ENCODE assay signal across 1 cellular context in genomic region chr2:120552800-120553471, GRCh38.
A peak's percentile ranks its signal among the peaks of the same experiment; 100 is the strongest.
TF ChIP-seq lines count a peak whose summit lies in the region.

No MANE protein-coding gene starts in this region.

TF ChIP-seq in HepG2, 621 proteins besides CTCF, POLR2A, EP300 and RAD21 (continued from another document and continues in another):
- TF ChIP-seq RERE (CRISPR knock-in tag; IDR thresholded peaks at IDR 0.05; ENCODE audit: low read depth), result no peak
- peak; percentile 99 for TF ChIP-seq ZBED4 (CRISPR knock-in tag; IDR thresholded peaks at IDR 0.05; ENCODE audit: borderline replicate concordance)
- peak; percentile 68 for TF ChIP-seq ATF2 (CRISPR knock-in tag; IDR thresholded peaks at IDR 0.05)
- TF ChIP-seq ZNF670 (CRISPR knock-in tag; IDR thresholded peaks at IDR 0.05; ENCODE audit: borderline replicate concordance), result no peak
- 0 out of 2 replicates have a peak, but pooled peaks have one; percentile 16 for TF ChIP-seq ZBTB7A (CRISPR knock-in tag; IDR thresholded peaks at IDR 0.05)
- no peak for TF ChIP-seq HHEX (CRISPR knock-in tag; IDR thresholded peaks at IDR 0.05)
- no peak for TF ChIP-seq MED8 (CRISPR knock-in tag; IDR thresholded peaks at IDR 0.05; ENCODE audit: insufficient replicate concordance)
- TF ChIP-seq CCAR2 (optimal IDR thresholded peaks at IDR 0.05; ENCODE audit: low read depth, low read length), result no peak
- no peak for TF ChIP-seq RFX5 (IDR thresholded peaks at IDR 0.05; ENCODE audit: low read depth, low read length)
- no peak; the same call in 1 of the 2 replicates for TF ChIP-seq ZNF30 (CRISPR knock-in tag; IDR thresholded peaks at IDR 0.05)
- TF ChIP-seq ZFY (CRISPR knock-in tag; IDR thresholded peaks at IDR 0.05), result peak; percentile 76; the same call in 1 of the 2 replicates
- TF ChIP-seq RFXANK (CRISPR knock-in tag; IDR thresholded peaks at IDR 0.05), result no peak
- TF ChIP-seq FOXC1 (CRISPR knock-in tag; IDR thresholded peaks at IDR 0.05; ENCODE audit: borderline replicate concordance), result peak; percentile 71
- no peak for TF ChIP-seq ZUFSP (CRISPR knock-in tag; IDR thresholded peaks at IDR 0.05; ENCODE audit: borderline replicate concordance)
- no peak for TF ChIP-seq GMEB2 (CRISPR knock-in tag; IDR thresholded peaks at IDR 0.05; ENCODE audit: low read depth)
- TF ChIP-seq KLF6 (CRISPR knock-in tag; IDR thresholded peaks at IDR 0.05), result peak; percentile 72; the same call in 1 of the 2 replicates
- no peak for TF ChIP-seq ZNF33A (CRISPR knock-in tag; IDR thresholded peaks at IDR 0.05; ENCODE audit: borderline replicate concordance)
- TF ChIP-seq TRIM22 (IDR thresholded peaks at IDR 0.05), result no peak
- TF ChIP-seq ZNF350 (CRISPR knock-in tag; IDR thresholded peaks at IDR 0.05; ENCODE audit: borderline replicate concordance, low read depth), result peak; percentile 85
- TF ChIP-seq TRAFD1 (CRISPR knock-in tag; IDR thresholded peaks at IDR 0.05; ENCODE audit: borderline replicate concordance), result no peak; the same call in 1 of the 2 replicates
- TF ChIP-seq TOPORS (CRISPR knock-in tag; IDR thresholded peaks at IDR 0.05), result peak; percentile 76; the same call in 1 of the 2 replicates
- no peak for TF ChIP-seq ADNP (CRISPR knock-in tag; IDR thresholded peaks at IDR 0.05)
- TF ChIP-seq ZNF17 (CRISPR knock-in tag; IDR thresholded peaks at IDR 0.05), result no peak
- no peak for TF ChIP-seq POLR2AphosphoS2 (IDR thresholded peaks at IDR 0.05; ENCODE audit: low read depth, low read length)
- TF ChIP-seq FLYWCH1 (CRISPR knock-in tag; IDR thresholded peaks at IDR 0.05), result no peak
- TF ChIP-seq THAP8 (CRISPR knock-in tag; IDR thresholded peaks at IDR 0.05; ENCODE audit: borderline replicate concordance), result no peak
- TF ChIP-seq ZNF256 (CRISPR knock-in tag; conservative IDR thresholded peaks at IDR 0.05), result no peak
- no peak for TF ChIP-seq NPAS2 (CRISPR knock-in tag; IDR thresholded peaks at IDR 0.05; ENCODE audit: borderline replicate concordance)
- 0 out of 2 replicates have a peak, but pooled peaks have one; percentile 82 for TF ChIP-seq ZNF383 (CRISPR knock-in tag; IDR thresholded peaks at IDR 0.05; ENCODE audit: borderline replicate concordance)
- TF ChIP-seq SALL1 (CRISPR knock-in tag; IDR thresholded peaks at IDR 0.05), result peak; percentile 94
- TF ChIP-seq NFATC3 (CRISPR knock-in tag; IDR thresholded peaks at IDR 0.05), result no peak
- no peak for TF ChIP-seq IKZF1 (IDR thresholded peaks at IDR 0.05)
- peak; percentile 92 for TF ChIP-seq MAX (IDR thresholded peaks at IDR 0.05)
- TF ChIP-seq ZNF724P (CRISPR knock-in tag; IDR thresholded peaks at IDR 0.05; ENCODE audit: borderline replicate concordance), result no peak
- TF ChIP-seq MYPOP (CRISPR knock-in tag; IDR thresholded peaks at IDR 0.05), result no peak
- TF ChIP-seq PRMT3 (CRISPR knock-in tag; IDR thresholded peaks at IDR 0.05; ENCODE audit: borderline replicate concordance, low read depth), result no peak
- TF ChIP-seq ZNF264 (CRISPR knock-in tag; IDR thresholded peaks at IDR 0.05), result no peak
- no peak for TF ChIP-seq ZNF225 (CRISPR knock-in tag; IDR thresholded peaks at IDR 0.05)
- no peak for TF ChIP-seq MZF1 (CRISPR knock-in tag; IDR thresholded peaks at IDR 0.05; ENCODE audit: borderline replicate concordance)
- TF ChIP-seq JUND (CRISPR knock-in tag; IDR thresholded peaks at IDR 0.05), result 0 out of 2 replicates have a peak, but pooled peaks have one; percentile 35
- TF ChIP-seq ZNF136 (CRISPR knock-in tag; IDR thresholded peaks at IDR 0.05; ENCODE audit: low read depth), result 0 out of 2 replicates have a peak, but pooled peaks have one; percentile 42
